12 cellular contexts compared by ENCODE assay signal in genomic region chr22:42353883-42354727, GRCh38.
DNase-seq lines count a peak whose midpoint lies in the region; ATAC-seq and TF ChIP-seq lines count a peak whose summit lies in the region.
"Had no signal": no experiment of that assay in that cellular context is flagged by ENCODE, and none has a peak within 500 bp of the region (broad histone marks: within the 10 kb centered on the region; RNA-seq: fewer than 3 reads in every experiment).

No MANE protein-coding gene starts in this region.

- H3K23me2 ChIP-seq in H9 (ENCODE audit: insufficient read length, low read depth, low read length, poor library complexity, severe bottlenecking): no peaks in the 10 kb centered on the region

- peak overlapping the region in 1 of 2 experiments; percentile 11; a peak in 2 of 5 replicates for H3K4me3 Mint-ChIP-seq in H9
- H3K4me3 Mint-ChIP-seq: activated naive CD4-positive, alpha-beta T cell treated with anti-CD3 and anti-CD28 coated beads, Interleukin-2, amount 10 ng/mL, durations not matched to agents 7 days and 5 days; naive B cell had no signal

- no peaks in the 10 kb centered on the region for H3K9me3 ChIP-seq in H9 (ENCODE audit: control insufficient read depth, low read depth, low read length)
- H3K9me3 ChIP-seq: SJSA1 had no signal

- no peaks in the 10 kb centered on the region for H3K4me1 ChIP-seq in H9 (ENCODE audit: insufficient read depth, low read length)
- H3K4me1 ChIP-seq: SJSA1 had no signal

- no peaks in the 10 kb centered on the region for H3K36me3 Mint-ChIP-seq in H9 (ENCODE audit: insufficient read depth in 1 of 3, low read depth in 3 of 3)
- H3K36me3 Mint-ChIP-seq: activated naive CD4-positive, alpha-beta T cell treated with anti-CD3 and anti-CD28 coated beads, Interleukin-2, amount 10 ng/mL, durations not matched to agents 7 days and 5 days; naive B cell had no signal

- no peak overlapping the region for H2BK12ac ChIP-seq in H9 (ENCODE audit: insufficient read length, low read depth, low read length)

- no peak for ATAC-seq in HG03520 (IDR thresholded peaks at IDR 0.05; ENCODE audit: unreplicated experiment)
- ATAC-seq: stimulated activated naive CD8-positive, alpha-beta T cell treated with anti-CD3 and anti-CD28 coated beads, Interleukin-15, Interleukin-2, amounts not matched to agents 100 U/mL and 50 U/mL, for 24 hours had no signal

- no peaks in the 10 kb centered on the region for H3K27me3 ChIP-seq in H9 (ENCODE audit: insufficient read depth, low read length)
- H3K27me3 ChIP-seq: SJSA1 had no signal

- no peak overlapping the region for H2BK15ac ChIP-seq in H9 (ENCODE audit: low read depth, low read length)

- TF ChIP-seq CTCF in H9 (conservative IDR thresholded peaks at IDR 0.05): peak; percentile 43; the same call in 2 of the 3 replicates

- no peak overlapping the region for H2BK20ac ChIP-seq in H9 (ENCODE audit: low read depth, low read length, poor library complexity, severe bottlenecking)

- no peak overlapping the region for H2AFZ ChIP-seq in H9 (ENCODE audit: low read length)

- H4K91ac ChIP-seq in H9 (ENCODE audit: insufficient read length, low read depth, low read length): no peak overlapping the region

- no peak overlapping the region for H3T11ph ChIP-seq in H9 (ENCODE audit: low read length)

- H3K79me2 ChIP-seq in H9 (ENCODE audit: insufficient read depth, low read length): no peaks in the 10 kb centered on the region

- H3K27ac Mint-ChIP-seq in H9: peak overlapping the region; percentile 6 to 59 (median 42); a peak in 4 of 7 replicates
- H3K27ac Mint-ChIP-seq: activated naive CD4-positive, alpha-beta T cell treated with anti-CD3 and anti-CD28 coated beads, Interleukin-2, amount 10 ng/mL, durations not matched to agents 7 days and 5 days had no signal

- no peak overlapping the region for H2BK5ac ChIP-seq in H9 (ENCODE audit: insufficient read length, low read length)

- no peak overlapping the region for H3K56ac ChIP-seq in H9 (ENCODE audit: insufficient read length, low read depth, low read length)

- H3K18ac ChIP-seq in H9 (ENCODE audit: insufficient read length, low read depth, low read length): no peak overlapping the region

- no peak overlapping the region for H3K4me2 ChIP-seq in H9 (ENCODE audit: insufficient read depth, insufficient read length, low read length)

- H3K14ac ChIP-seq in H9 (ENCODE audit: insufficient read depth, low read length): no peak overlapping the region

- H3K23ac ChIP-seq in H9 (ENCODE audit: insufficient read length, low read depth, low read length): no peak overlapping the region

- no peak overlapping the region for H3K27ac ChIP-seq in H9 (ENCODE audit: insufficient read length, low read depth, low read length)
- H3K27ac ChIP-seq: SJSA1 had no signal

- H3K4me1 Mint-ChIP-seq in H9: peaks cover 20 to 22% of the 10 kb centered on the region in 2 experiments
- H3K4me1 Mint-ChIP-seq: activated naive CD4-positive, alpha-beta T cell treated with anti-CD3 and anti-CD28 coated beads, Interleukin-2, amount 10 ng/mL, durations not matched to agents 7 days and 5 days had no signal

- no peak overlapping the region for H2AK5ac ChIP-seq in H9 (ENCODE audit: insufficient read length, low read length)

- peaks cover 26% of the 10 kb centered on the region for H3K27me3 Mint-ChIP-seq in H9 (ENCODE audit: low read depth)

- H3K9ac ChIP-seq in H9 (ENCODE audit: extremely low read depth, insufficient read length, low read length): no peak overlapping the region

- no peak overlapping the region for H4K8ac ChIP-seq in H9 (replicated peaks; ENCODE audit: insufficient read length, low read depth, low read length)

- no peaks in the 10 kb centered on the region for H4K20me1 ChIP-seq in H9 (ENCODE audit: control insufficient read depth, insufficient read depth, insufficient read length)

- peaks cover 0 to 2% of the 10 kb centered on the region in 2 experiments; a peak in 3 of 5 replicates for H3K9me3 Mint-ChIP-seq in H9
- H3K9me3 Mint-ChIP-seq: activated naive CD4-positive, alpha-beta T cell treated with anti-CD3 and anti-CD28 coated beads, Interleukin-2, amount 10 ng/mL, durations not matched to agents 7 days and 5 days had no signal

- no peak overlapping the region for H3K4ac ChIP-seq in H9 (ENCODE audit: low read depth, low read length)

- DNase-seq in DMS 273 (lab: John Stamatoyannopoulos, UW; ENCODE audit: unreplicated experiment) (peak; percentile 96), H9 (peak; percentile 84), RPMI7951 (ENCODE audit: low read depth) (peak; percentile 49), left kidney (ENCODE audit: low read depth, low spot score) (peak; percentile 82), activated gamma-delta T cell treated with Interleukin-2 at 50 U/mL for 16 hours (no peak), NK-92 (lab: John Stamatoyannopoulos, UW; ENCODE audit: unreplicated experiment) (no peak)
- DNase-seq: activated CD4-positive, alpha-beta T cell treated with anti-CD3 and anti-CD28 coated beads, Interleukin-2, amount 50 U/mL, for 1 hour; activated naive CD4-positive, alpha-beta T cell treated with anti-CD3 and anti-CD28 coated beads, Interleukin-2, amount 10 ng/mL, durations not matched to agents 7 days and 5 days; naive B cell; stimulated activated naive CD8-positive, alpha-beta T cell treated with anti-CD3 and anti-CD28 coated beads, Interleukin-15, Interleukin-2, amounts not matched to agents 100 U/mL and 50 U/mL, for 24 hours had no signal

- H3K79me1 ChIP-seq in H9 (ENCODE audit: insufficient read depth, low read depth, low read length, poor library complexity, severe bottlenecking): no peaks in the 10 kb centered on the region

- no CpG with 5 or more reads among the region's 10 CpGs for WGBS in H9 (ENCODE audit: extremely low coverage, insufficient read length, low lambda C conversion rate)

- no peak overlapping the region for H4K5ac ChIP-seq in H9 (ENCODE audit: insufficient read length, low read depth, low read length)

- H2BK120ac ChIP-seq in H9 (ENCODE audit: low read depth, low read length, poor library complexity, severe bottlenecking): no peak overlapping the region

Comparison
In these comparisons a context has a peak if more than half of its experiments do, and no peak if none do; other contexts are left out.
1. DNase-seq: peak in DMS 273 (single experiment), H9 (single experiment), RPMI7951 (single experiment) and left kidney (single experiment); none in activated gamma-delta T cell treated with Interleukin-2 at 50 U/mL for 16 hours (single experiment) and NK-92 (single experiment).